Comparison of ENCODE assay signal across 7 cellular contexts in the genomic region with DNA sequence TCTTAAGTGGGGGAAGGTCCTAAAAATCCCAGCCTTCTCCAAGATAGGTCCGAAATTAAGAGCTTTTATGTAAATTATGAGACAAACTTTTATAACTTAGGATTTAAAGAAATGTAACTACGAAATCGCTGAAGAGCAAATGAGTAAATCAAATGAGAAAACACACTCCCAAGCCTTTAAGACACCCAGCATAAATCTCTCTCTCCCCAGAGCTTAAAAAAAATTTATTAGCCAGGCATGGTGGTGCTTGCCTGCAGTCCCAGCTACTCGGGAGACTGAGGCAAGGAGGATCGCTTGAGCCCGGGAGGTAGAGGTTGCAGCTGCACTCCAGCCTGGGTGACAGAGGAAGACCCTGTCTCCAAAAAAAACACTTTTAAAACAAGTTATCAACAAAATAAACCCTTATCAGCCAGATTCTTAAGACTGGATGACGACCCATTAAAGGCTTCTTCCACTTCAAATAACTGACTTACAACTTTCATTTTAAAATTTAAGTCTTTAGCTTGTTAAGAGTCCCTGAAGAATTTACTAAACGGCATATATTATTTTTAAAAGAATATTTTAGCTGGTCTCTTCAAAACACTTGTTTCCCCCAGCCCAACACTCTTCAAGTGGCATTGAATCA. TPM values are rescaled to one million over a fixed set of nuclear protein-coding genes. Genes with fewer than 3 reads are reported as not detected.
DNase-seq lines count a peak whose midpoint lies in the region; ATAC-seq, FAIRE-seq and TF ChIP-seq lines count a peak whose summit lies in the region.

No MANE protein-coding gene starts in this region.

- peaks cover 62% of the 10 kb centered on the region for H3K36me3 Mint-ChIP-seq in activated CD4-positive, alpha-beta memory T cell treated with anti-CD3 and anti-CD28 coated beads, Interleukin-2, amount 10 ng/mL, durations not matched to agents 7 days and 5 days (ENCODE audit: low read depth)

- H3K27me3 ChIP-seq in HL-60 (ENCODE audit: insufficient read depth, poor library complexity, severe bottlenecking): no peaks in the 10 kb centered on the region
- no peaks in the 10 kb centered on the region for H3K27me3 ChIP-seq in right atrium auricular region
- no peaks in the 10 kb centered on the region for H3K27me3 ChIP-seq in small intestine (ENCODE audit: control insufficient read depth in 2 of 2, insufficient read depth in 2 of 2, low read length in 2 of 2)

- peaks cover 4% of the 10 kb centered on the region for H3K36me3 ChIP-seq in right atrium auricular region
- no peaks in the 10 kb centered on the region for H3K36me3 ChIP-seq in small intestine (ENCODE audit: control insufficient read depth in 2 of 2, insufficient read depth in 2 of 2, low read length in 2 of 2)

- H3K4me3 Mint-ChIP-seq in activated CD4-positive, alpha-beta memory T cell treated with anti-CD3 and anti-CD28 coated beads, Interleukin-2, amount 10 ng/mL, durations not matched to agents 7 days and 5 days: peak overlapping the region; percentile 100

- 3 to 14% (median 3%) methylated on average over 8 of the region's 8 CpGs for WGBS in small intestine, 3 donors

- H3K9me3 Mint-ChIP-seq in activated CD4-positive, alpha-beta memory T cell treated with anti-CD3 and anti-CD28 coated beads, Interleukin-2, amount 10 ng/mL, durations not matched to agents 7 days and 5 days: no peaks in the 10 kb centered on the region

- no peak for ATAC-seq in HG02852 (IDR thresholded peaks at IDR 0.05; ENCODE audit: unreplicated experiment)

- POLR2A ChIA-PET in activated CD4-positive, alpha-beta memory T cell treated with anti-CD3 and anti-CD28 coated beads, Interleukin-2, amount 10 ng/mL, durations not matched to agents 7 days and 5 days (lab: Charles Lee): interaction anchor here (1.4 to 9.6 kb wide), 10 partner anchors 11 to 429 kb away, joined by 3 to 155 read pairs (median 44); a partner anchor contains a TSS

- CTCF ChIA-PET in activated CD4-positive, alpha-beta memory T cell treated with anti-CD3 and anti-CD28 coated beads, Interleukin-2, amount 10 ng/mL, durations not matched to agents 7 days and 5 days (lab: Charles Lee): interaction anchor here (0.7 to 7.8 kb wide), 8 partner anchors 8 to 377 kb away, joined by 3 to 65 read pairs (median 4); a partner anchor contains a TSS

- FAIRE-seq in small intestine (lab: Jason Lieb, UNC): no peak
- no peak for FAIRE-seq in urothelium cell line (lab: Jason Lieb, UNC)

- H3K27ac ChIP-seq in HL-60 (replicated peaks) (peak overlapping the region; percentile 99), right atrium auricular region (peak overlapping the region; percentile 18 to 53), small intestine (ENCODE audit: low read depth in 1 of 2, low read length in 1 of 2) (peak overlapping the region; percentile 77 to 84)

- H3K9me3 ChIP-seq in right atrium auricular region (no peaks in the 10 kb centered on the region), small intestine (ENCODE audit: control insufficient read depth, low read depth) (no peaks in the 10 kb centered on the region)

- TF ChIP-seq CTCF in HL-60 (IDR thresholded peaks at IDR 0.05; ENCODE audit: insufficient read depth, low read length): no peak
- TF ChIP-seq CTCF in right atrium auricular region (IDR thresholded peaks at IDR 0.05): no peak

- DNase-seq in HL-60 (ENCODE audit: low read depth in 1 of 2, low spot score in 1 of 2) (no peak), right atrium auricular region (ENCODE audit: low spot score) (peak; percentile 9), small intestine (peak; percentile 18), urothelium cell line (ENCODE audit: low spot score) (no peak), AG08395 (ENCODE audit: low spot score) (no peak)
- DNase-seq in activated CD4-positive, alpha-beta memory T cell treated with anti-CD3 and anti-CD28 coated beads, Interleukin-2, amount 10 ng/mL, durations not matched to agents 7 days and 5 days: peak; percentile 16

- peak overlapping the region; percentile 100 for H3K27ac Mint-ChIP-seq in activated CD4-positive, alpha-beta memory T cell treated with anti-CD3 and anti-CD28 coated beads, Interleukin-2, amount 10 ng/mL, durations not matched to agents 7 days and 5 days

- H3K27me3 Mint-ChIP-seq in activated CD4-positive, alpha-beta memory T cell treated with anti-CD3 and anti-CD28 coated beads, Interleukin-2, amount 10 ng/mL, durations not matched to agents 7 days and 5 days: no peaks in the 10 kb centered on the region

- peaks cover 0 to 53% of the 10 kb centered on the region in 2 donors for H3K4me1 ChIP-seq in right atrium auricular region
- peaks cover 5 to 7% of the 10 kb centered on the region in 2 donors for H3K4me1 ChIP-seq in small intestine (ENCODE audit: control insufficient read depth in 2 of 2, insufficient read depth in 1 of 2, low read depth in 1 of 2, low read length in 1 of 2)

- peak overlapping the region; percentile 84 for H3K4me3 ChIP-seq in HL-60 (replicated peaks; ENCODE audit: insufficient read depth, low read length)
- H3K4me3 ChIP-seq in right atrium auricular region: peak overlapping the region; percentile 7 to 10
- peak overlapping the region; percentile 28 to 91 for H3K4me3 ChIP-seq in small intestine (ENCODE audit: low read depth in 1 of 2, low read length in 2 of 2)

- peaks cover 44% of the 10 kb centered on the region for H3K4me1 Mint-ChIP-seq in activated CD4-positive, alpha-beta memory T cell treated with anti-CD3 and anti-CD28 coated beads, Interleukin-2, amount 10 ng/mL, durations not matched to agents 7 days and 5 days

RNA-seq across cellular contexts. Expression of a gene that starts 3.2 kb away (rescaled TPM):
- 100 to 1,000 TPM; 240 to 241 TPM for total RNA-seq in activated CD4-positive, alpha-beta memory T cell treated with anti-CD3 and anti-CD28 coated beads, Interleukin-2, amount 10 ng/mL, durations not matched to agents 7 days and 5 days
- total RNA-seq in right atrium auricular region: 10 to 100 TPM; 69.6 to 71.1 TPM
- 100 to 1,000 TPM; 130 to 222 (median 139) TPM for polyA plus RNA-seq in small intestine

RNA-seq across cellular contexts. Expression of a gene that starts 39.1 kb away (rescaled TPM):
- total RNA-seq in activated CD4-positive, alpha-beta memory T cell treated with anti-CD3 and anti-CD28 coated beads, Interleukin-2, amount 10 ng/mL, durations not matched to agents 7 days and 5 days: 100 to 1,000 TPM; 529 to 549 TPM
- 1,000 to 10,000 TPM; 1,028 to 1,860 TPM for total RNA-seq in right atrium auricular region
- 1,000 to 10,000 TPM in 2 of 3 donors, 100 to 1,000 TPM in 1; 898 to 1,455 (median 1,096) TPM for polyA plus RNA-seq in small intestine

RNA-seq across cellular contexts. Expression of a gene that starts 40.2 kb away (rescaled TPM):
- 100 to 1,000 TPM; 826 to 860 TPM for total RNA-seq in activated CD4-positive, alpha-beta memory T cell treated with anti-CD3 and anti-CD28 coated beads, Interleukin-2, amount 10 ng/mL, durations not matched to agents 7 days and 5 days
- 100 to 1,000 TPM; 529 to 636 TPM for total RNA-seq in right atrium auricular region
- 1,000 to 10,000 TPM; 1,571 to 1,944 (median 1,742) TPM for polyA plus RNA-seq in small intestine

RNA-seq across cellular contexts. Expression of a gene that starts 54.7 kb away (rescaled TPM):
- total RNA-seq in activated CD4-positive, alpha-beta memory T cell treated with anti-CD3 and anti-CD28 coated beads, Interleukin-2, amount 10 ng/mL, durations not matched to agents 7 days and 5 days: 100 to 1,000 TPM; 121 to 126 TPM
- total RNA-seq in right atrium auricular region: 10 to 100 TPM; 38.6 to 42.7 TPM
- 10 to 100 TPM; 19.2 to 30.7 (median 21.2) TPM for polyA plus RNA-seq in small intestine

Comparison
In these comparisons a context has a peak if more than half of its experiments do, and no peak if none do; other contexts are left out.
1. DNase-seq: peak in activated CD4-positive, alpha-beta memory T cell treated with anti-CD3 and anti-CD28 coated beads, Interleukin-2, amount 10 ng/mL, durations not matched to agents 7 days and 5 days (single experiment), right atrium auricular region (single experiment) and small intestine (single experiment); none in HL-60 (0 of 2), urothelium cell line (single experiment) and AG08395 (single experiment).
2. H3K27ac ChIP-seq: peak in every context shown above with its lines; median percentile 99 in HL-60; 80 in small intestine; 36 in right atrium auricular region.
3. H3K4me3 ChIP-seq: peak in every context shown above with its lines; median percentile 84 in HL-60; 60 in small intestine; 8 in right atrium auricular region.